ENCODE assay signal across 12 cellular contexts in genomic region chr17:80912451-80912850, GRCh38.
"Had no signal": no experiment of that assay in that cellular context is flagged by ENCODE, and none has a peak within 500 bp of the region (broad histone marks: within the 10 kb centered on the region; RNA-seq: fewer than 3 reads in every experiment).

No MANE protein-coding gene starts in this region.

- H3K27me3 Mint-ChIP-seq: activated CD4-positive, alpha-beta memory T cell treated with anti-CD3 and anti-CD28 coated beads for 36 hours; activated naive CD4-positive, alpha-beta T cell treated with anti-CD3 and anti-CD28 coated beads, Interleukin-2, amount 10 ng/mL, durations not matched to agents 7 days and 5 days had no signal

- H3K4me3 Mint-ChIP-seq: activated CD4-positive, alpha-beta memory T cell treated with anti-CD3 and anti-CD28 coated beads for 36 hours; activated naive CD4-positive, alpha-beta T cell treated with anti-CD3 and anti-CD28 coated beads, Interleukin-2, amount 10 ng/mL, durations not matched to agents 7 days and 5 days; activated T-helper 1 cell treated with anti-CD3 and anti-CD28 coated beads, Interleukin-12 subunit alpha, Interleukin-12 subunit beta, Interleukin-2, Interleukin-4 antibody, amounts not matched to agents 30 ng/mL and 10 ng/mL and 1 ng/mL, durations not matched to agents 14 hours and 24 hours and 36 hours; natural killer cell had no signal

- H3K9me3 Mint-ChIP-seq: activated CD4-positive, alpha-beta memory T cell treated with anti-CD3 and anti-CD28 coated beads for 36 hours; activated T-helper 1 cell treated with anti-CD3 and anti-CD28 coated beads, Interleukin-12 subunit alpha, Interleukin-12 subunit beta, Interleukin-2, Interleukin-4 antibody, amounts not matched to agents 30 ng/mL and 10 ng/mL and 1 ng/mL, durations not matched to agents 14 hours and 24 hours and 36 hours; natural killer cell had no signal

- DNase-seq: activated CD4-positive, alpha-beta memory T cell treated with anti-CD3 and anti-CD28 coated beads for 36 hours; activated CD4-positive, alpha-beta T cell treated with anti-CD3 and anti-CD28 coated beads for 1 hour; activated CD8-positive, alpha-beta memory T cell treated with anti-CD3 and anti-CD28 coated beads, Interleukin-2, amount 50 U/mL, for 48 hours; activated naive CD4-positive, alpha-beta T cell treated with anti-CD3 and anti-CD28 coated beads, Interleukin-2, amount 10 ng/mL, durations not matched to agents 7 days and 5 days; brain microvascular endothelial cell; cerebellar nuclear complex; hypothalamus; lower lobe of right lung; natural killer cell; stimulated activated CD4-positive, alpha-beta T cell treated with anti-CD3 and anti-CD28 coated beads, Interleukin-2, amount 100 ng/mL, for 48 hours; stomach had no signal

- H3K27ac ChIP-seq: brain microvascular endothelial cell, lower lobe of right lung, stomach had no signal

- H3K4me3 ChIP-seq: lower lobe of right lung, stomach had no signal

- ATAC-seq: natural killer cell had no signal

- H3K27ac Mint-ChIP-seq: activated CD4-positive, alpha-beta memory T cell treated with anti-CD3 and anti-CD28 coated beads for 36 hours; activated naive CD4-positive, alpha-beta T cell treated with anti-CD3 and anti-CD28 coated beads, Interleukin-2, amount 10 ng/mL, durations not matched to agents 7 days and 5 days; activated T-helper 1 cell treated with anti-CD3 and anti-CD28 coated beads, Interleukin-12 subunit alpha, Interleukin-12 subunit beta, Interleukin-2, Interleukin-4 antibody, amounts not matched to agents 30 ng/mL and 10 ng/mL and 1 ng/mL, durations not matched to agents 14 hours and 24 hours and 36 hours; natural killer cell had no signal

- H3K36me3 Mint-ChIP-seq: natural killer cell had no signal

- H3K27me3 ChIP-seq: brain microvascular endothelial cell, stomach had no signal

- H3K9me3 ChIP-seq: lower lobe of right lung, stomach had no signal

- H3K4me1 ChIP-seq: lower lobe of right lung, stomach had no signal
